ENCODE assay signal across 1 cellular context in genomic region chr10:6543431-6544005, GRCh38.
TF ChIP-seq lines count a peak whose summit lies in the region.

No MANE protein-coding gene starts in this region.

TF ChIP-seq in WTC11, 78 proteins besides CTCF, POLR2A, EP300 and RAD21 (continued from another document):
- TF ChIP-seq AFF4 (CRISPR knock-in tag; IDR thresholded peaks at IDR 0.05; ENCODE audit: borderline replicate concordance): no peak
- no peak for TF ChIP-seq FOXP1 (CRISPR knock-in tag; IDR thresholded peaks at IDR 0.05; ENCODE audit: borderline replicate concordance)
- no peak for TF ChIP-seq HMGXB4 (CRISPR knock-in tag; IDR thresholded peaks at IDR 0.05)
- no peak for TF ChIP-seq CBFB (CRISPR knock-in tag; IDR thresholded peaks at IDR 0.05; ENCODE audit: low read depth)
